ENCODE assay signal across 1 cellular context in genomic region chr14:74084277-74085046, GRCh38.
A peak's percentile ranks its signal among the peaks of the same experiment; 100 is the strongest.
TF ChIP-seq lines count a peak whose summit lies in the region.

Gene ALDH6A1 (minus strand): TSS chr14:74084453. CDS start chr14:74084394, 59 bp downstream.
Gene LIN52 (plus strand): TSS chr14:74084956. CDS start chr14:74084975, 19 bp downstream.

TF ChIP-seq in HepG2, 621 proteins besides CTCF, POLR2A, EP300 and RAD21 (continued from another document):
- peak; percentile 57; the same call in 1 of the 2 replicates for TF ChIP-seq MYPOP (CRISPR knock-in tag; IDR thresholded peaks at IDR 0.05)
- TF ChIP-seq CCAR2 (optimal IDR thresholded peaks at IDR 0.05; ENCODE audit: low read depth, low read length) = no peak
- TF ChIP-seq ZNF205 (CRISPR knock-in tag; IDR thresholded peaks at IDR 0.05) = peak; percentile 40; the same call in 1 of the 2 replicates
- peak; percentile 97 for TF ChIP-seq SAP130 (CRISPR knock-in tag; IDR thresholded peaks at IDR 0.05; ENCODE audit: low read depth)
- peak; percentile 61; the same call in 1 of the 2 replicates for TF ChIP-seq KLF11 (CRISPR knock-in tag; IDR thresholded peaks at IDR 0.05)
- TF ChIP-seq ZNF891 (CRISPR knock-in tag; IDR thresholded peaks at IDR 0.05) = no peak
- TF ChIP-seq IRF2 (CRISPR knock-in tag; IDR thresholded peaks at IDR 0.05) = peak; percentile 35
- 0 out of 2 replicates have a peak, but pooled peaks have one; percentile 8 for TF ChIP-seq HNF1B (CRISPR knock-in tag; IDR thresholded peaks at IDR 0.05)
- peak; percentile 83 for TF ChIP-seq ZFY (CRISPR knock-in tag; IDR thresholded peaks at IDR 0.05)
- TF ChIP-seq RAD51 (IDR thresholded peaks at IDR 0.05; ENCODE audit: borderline replicate concordance) = peak; percentile 99
- peak; percentile 45 for TF ChIP-seq HOXA3 (CRISPR knock-in tag; IDR thresholded peaks at IDR 0.05)
- no peak for TF ChIP-seq ZNF12 (CRISPR knock-in tag; IDR thresholded peaks at IDR 0.05)
- TF ChIP-seq RFXANK (CRISPR knock-in tag; IDR thresholded peaks at IDR 0.05) = no peak
- no peak for TF ChIP-seq SMARCC2 (IDR thresholded peaks at IDR 0.05)
- peak; percentile 49 for TF ChIP-seq ZGPAT (CRISPR knock-in tag; IDR thresholded peaks at IDR 0.05)
- TF ChIP-seq CHCHD3 (CRISPR knock-in tag; IDR thresholded peaks at IDR 0.05) = no peak
- no peak for TF ChIP-seq BRCA1 (CRISPR knock-in tag; IDR thresholded peaks at IDR 0.05)
- TF ChIP-seq ERF (CRISPR knock-in tag; IDR thresholded peaks at IDR 0.05) = peak; percentile 59
- TF ChIP-seq ZNF788 (CRISPR knock-in tag; IDR thresholded peaks at IDR 0.05; ENCODE audit: borderline replicate concordance) = peak; percentile 74; the same call in 1 of the 2 replicates
- TF ChIP-seq ZNF468 (CRISPR knock-in tag; IDR thresholded peaks at IDR 0.05) = no peak
- no peak for TF ChIP-seq ZNF549 (CRISPR knock-in tag; IDR thresholded peaks at IDR 0.05)
- peak; percentile 57 for TF ChIP-seq AGO2 (optimal IDR thresholded peaks at IDR 0.05; ENCODE audit: low read depth, low read length)
- peak; percentile 80 for TF ChIP-seq ZMYM4 (CRISPR knock-in tag; IDR thresholded peaks at IDR 0.05)
- TF ChIP-seq ZBTB40 (IDR thresholded peaks at IDR 0.05) = no peak
- TF ChIP-seq ZBTB40 (CRISPR knock-in tag; IDR thresholded peaks at IDR 0.05) = no peak; the same call in 1 of the 2 replicates
- TF ChIP-seq CREM (IDR thresholded peaks at IDR 0.05) = peak; percentile 89
- TF ChIP-seq CREM (CRISPR knock-in tag; IDR thresholded peaks at IDR 0.05) = no peak
- peak; percentile 34 to 64; a peak in 2 of 4 replicates for TF ChIP-seq HMGXB4 (CRISPR knock-in tag; IDR thresholded peaks at IDR 0.05; ENCODE audit: borderline replicate concordance in 1 of 2, low read depth in 1 of 2)
